28 cellular contexts compared by ENCODE assay signal in genomic region chr4:43264730-43265129, GRCh38.
"Had no signal": no experiment of that assay in that cellular context is flagged by ENCODE, and none has a peak within 500 bp of the region (broad histone marks: within the 10 kb centered on the region; RNA-seq: fewer than 3 reads in every experiment).

No MANE protein-coding gene starts in this region.

- ATAC-seq: natural killer cell; psoas muscle; right cardiac atrium; sciatic nerve; stimulated activated memory B cell treated with anti-CD40 and anti-IgM and Interleukin-4, amounts not matched to agents 10 μg/mL and 1 μg/mL and 100 μg/mL, for 72 hours; stimulated activated naive CD8-positive, alpha-beta T cell treated with anti-CD3 and anti-CD28 coated beads, Interleukin-15, amount 100 ng/mL, for 72 hours; stimulated activated naive CD8-positive, alpha-beta T cell treated with anti-CD3 and anti-CD28 coated beads, Interleukin-15, Interleukin-2, amounts not matched to agents 100 U/mL and 50 U/mL, for 24 hours; upper lobe of right lung had no signal

- H3K4me2 ChIP-seq: neural progenitor cell, smooth muscle cell had no signal

- DNase-seq: natural killer cell; occipital lobe; ovary; posterior cingulate gyrus; psoas muscle; right cardiac atrium; spleen; stimulated activated CD4-positive, alpha-beta T cell treated with anti-CD3 and anti-CD28 coated beads, Interleukin-12 subunit alpha, Interleukin-12 subunit beta, amount 100 ng/mL, for 4 hours; stimulated activated CD4-positive, alpha-beta T cell treated with anti-CD3 and anti-CD28 coated beads, Interleukin-1b, Interleukin-23, amount 100 ng/mL, for 48 hours; stimulated activated CD4-positive, alpha-beta T cell treated with anti-CD3 and anti-CD28 coated beads, Interleukin-4, amount 100 ng/mL, for 1 hour; stimulated activated CD4-positive, alpha-beta T cell treated with anti-CD3 and anti-CD28 coated beads, Interleukin-4, amount 100 ng/mL, for 4 hours; stimulated activated CD8-positive, alpha-beta memory T cell treated with anti-CD3 and anti-CD28 coated beads, Interleukin-4, amount 100 ng/mL, for 48 hours; stimulated activated naive CD4-positive, alpha-beta T cell; stimulated activated naive CD8-positive, alpha-beta T cell treated with anti-CD3 and anti-CD28 coated beads, Interleukin-15, amount 100 ng/mL, for 72 hours; stimulated activated naive CD8-positive, alpha-beta T cell treated with anti-CD3 and anti-CD28 coated beads, Interleukin-15, Interleukin-2, amounts not matched to agents 100 U/mL and 50 U/mL, for 24 hours; substantia nigra; testis; tibial artery; transverse colon; upper lobe of right lung; uterus had no signal

- H3K79me2 ChIP-seq: parathyroid adenoma had no signal

- H3K27me3 ChIP-seq: neural progenitor cell, ovary, spleen, suprapubic skin, testis, tibial artery, transverse colon, upper lobe of right lung, uterus had no signal

- H3K4me3 ChIP-seq: neural progenitor cell, ovary, psoas muscle, skin epidermis, smooth muscle cell, spleen, suprapubic skin, testis, tibial artery, transverse colon, upper lobe of right lung, uterus had no signal

- H3K4me1 ChIP-seq: neural progenitor cell, parathyroid adenoma, psoas muscle, spleen, suprapubic skin, testis, tibial artery, transverse colon, upper lobe of right lung, uterus had no signal

- H2AFZ ChIP-seq: neural progenitor cell, parathyroid adenoma had no signal

- H3K36me3 ChIP-seq: neural progenitor cell, ovary, spleen, suprapubic skin, tibial artery, transverse colon, upper lobe of right lung had no signal

- H3K27ac ChIP-seq: neural progenitor cell, ovary, parathyroid adenoma, psoas muscle, skin epidermis, spleen, suprapubic skin, testis, tibial artery, transverse colon, upper lobe of right lung, uterus had no signal

- H3K9me3 ChIP-seq: ovary, suprapubic skin, testis, upper lobe of right lung, uterus had no signal

- H3K9ac ChIP-seq: neural progenitor cell, parathyroid adenoma had no signal
